23 cellular contexts compared by ENCODE assay signal in genomic region chr9:21615446-21615845, GRCh38.
DNase-seq lines count a peak whose midpoint lies in the region; ATAC-seq, FAIRE-seq and TF ChIP-seq lines count a peak whose summit lies in the region.
"Had no signal": no experiment of that assay in that cellular context is flagged by ENCODE, and none has a peak within 500 bp of the region (broad histone marks: within the 10 kb centered on the region; RNA-seq: fewer than 3 reads in every experiment).

No MANE protein-coding gene starts in this region.

- no peak for FAIRE-seq in urothelium cell line (lab: Jason Lieb, UNC)
- FAIRE-seq: HepG2 had no signal

- POLR2A ChIA-PET in PC-3 (lab: Charles Lee; ENCODE audit: unreplicated experiment), result no interaction called here

- H4K20me1 ChIP-seq in GM23338 (replicated peaks; ENCODE audit: insufficient read depth) (no peaks in the 10 kb centered on the region), PC-3 (ENCODE audit: low read length) (no peaks in the 10 kb centered on the region), osteoblast (ENCODE audit: insufficient read depth, low read length) (no peaks in the 10 kb centered on the region)

- H3K79me2 ChIP-seq in GM23338 (replicated peaks; ENCODE audit: insufficient read depth) (no peaks in the 10 kb centered on the region), PC-3 (ENCODE audit: low read length) (no peaks in the 10 kb centered on the region), osteoblast (ENCODE audit: insufficient read depth, low read length) (no peaks in the 10 kb centered on the region)

- H3F3A ChIP-seq in GM23338 (replicated peaks; ENCODE audit: low read depth) (no peaks in the 10 kb centered on the region), PC-3 (ENCODE audit: low read length, unreplicated experiment) (peaks cover 8% of the 10 kb centered on the region)

- H3K4me1 ChIP-seq in GM23338 (ENCODE audit: insufficient read depth) (peaks cover 11% of the 10 kb centered on the region), PC-3 (ENCODE audit: insufficient read depth, low read length) (peaks cover 55% of the 10 kb centered on the region), osteoblast (ENCODE audit: insufficient read depth, low read length) (peaks cover 23% of the 10 kb centered on the region)
- H3K4me1 ChIP-seq: right atrium auricular region, tibial artery had no signal

- H3K4me3 ChIP-seq in GM23338 (no peak overlapping the region), PC-3 (ENCODE audit: low read length) (no peak overlapping the region), osteoblast (ENCODE audit: insufficient read depth, low read length) (no peak overlapping the region), foreskin fibroblast (ENCODE audit: low read depth in 1 of 2, low read length in 2 of 2) (no peak overlapping the region)
- H3K4me3 ChIP-seq: right atrium auricular region, tibial artery had no signal

- peaks cover 28% of the 10 kb centered on the region for H3K4me1 Mint-ChIP-seq in GM23338
- H3K4me1 Mint-ChIP-seq: naive B cell had no signal

- H3K27me3 Mint-ChIP-seq in GM23338 (ENCODE audit: insufficient read depth, low read depth, poor library complexity), result peaks cover 2% of the 10 kb centered on the region
- H3K27me3 Mint-ChIP-seq: stimulated activated naive CD8-positive, alpha-beta T cell treated with anti-CD3 and anti-CD28 coated beads, Interleukin-15, Interleukin-2, amounts not matched to agents 100 ng/mL and 50 ng/mL, for 24 hours had no signal

- H3K9me3 ChIP-seq in PC-3 (ENCODE audit: low read length) (no peaks in the 10 kb centered on the region), osteoblast (ENCODE audit: low read depth, low read length) (no peaks in the 10 kb centered on the region)
- H3K9me3 ChIP-seq: right atrium auricular region, tibial artery had no signal

- H3K9me2 ChIP-seq in GM23338 (ENCODE audit: insufficient read depth), result no peaks in the 10 kb centered on the region
- H3K9me2 ChIP-seq in PC-3 (replicated peaks; ENCODE audit: low read length), result no peaks in the 10 kb centered on the region

- BruUV-seq in PC-3 (replicated peaks; lab: Mats Ljungman, UMichigan), result no TSS peak

- DNase-seq in GM23338 (ENCODE audit: low spot score), result peak; percentile 11
- DNase-seq in PC-3, result no peak
- DNase-seq in epithelial cell of prostate (ENCODE audit: low read depth, low spot score), result no peak
- DNase-seq in osteoblast (ENCODE audit: insufficient read length, low spot score, missing footprints), result no peak
- no peak for DNase-seq in DMS153 treated with DMSO at 0.1 percent for 48 hours (lab: John Stamatoyannopoulos, UW; ENCODE audit: unreplicated experiment)
- DNase-seq in superior temporal gyrus (ENCODE audit: extremely low spot score), result no peak
- no peak for DNase-seq in foreskin fibroblast
- DNase-seq in urothelium cell line (ENCODE audit: low spot score), result no peak
- DNase-seq: activated effector memory CD4-positive, alpha-beta T cell treated with anti-CD3 and anti-CD28 coated beads, Interleukin-2, amount 50 U/mL, for 16 hours; aorta; CD8-positive, alpha-beta memory T cell; DMS53; effector CD4-positive, alpha-beta T cell; GF-D8; naive B cell; NCI-H1417; NCI-H510A treated with DMSO at 0.1 percent for 48 hours; tibial artery had no signal

- H3K27me3 ChIP-seq in GM23338 (ENCODE audit: insufficient read depth) (no peaks in the 10 kb centered on the region), PC-3 (ENCODE audit: low read length) (no peaks in the 10 kb centered on the region), osteoblast (ENCODE audit: insufficient read depth, low read length) (no peaks in the 10 kb centered on the region)
- H3K27me3 ChIP-seq: right atrium auricular region, tibial artery had no signal

- intact Hi-C loops in PC-3 (cut with micrococcal nuclease), result loop anchor here (5.0 kb wide), 1 partner anchor 62 kb away; no protein-coding TSS in a partner anchor

- no peaks in the 10 kb centered on the region for H3K36me3 Mint-ChIP-seq in GM23338 (ENCODE audit: low read depth)
- H3K36me3 Mint-ChIP-seq: CD8-positive, alpha-beta memory T cell; naive B cell had no signal

- H2AFZ ChIP-seq in GM23338 (no peak overlapping the region; the same call in 1 of the 2 replicates), PC-3 (ENCODE audit: low read length) (peak overlapping the region; percentile 45; the same call in 1 of the 2 replicates), osteoblast (ENCODE audit: low read length) (peak overlapping the region; percentile 42)

- ATAC-seq in GM23338 (peak; percentile 53), PC-3 (no peak)
- ATAC-seq: HepG2 had no signal

- H3K27ac ChIP-seq in GM23338 (ENCODE audit: low read depth) (0 out of 2 replicates have a peak overlapping the region, but pooled peaks have one; percentile 28), PC-3 (ENCODE audit: low read length) (peak overlapping the region; percentile 90), epithelial cell of prostate (peak overlapping the region; percentile 79), osteoblast (ENCODE audit: low read depth, low read length) (peak overlapping the region; percentile 67)
- H3K27ac ChIP-seq: right atrium auricular region, tibial artery had no signal

- TF ChIP-seq CTCF in GM23338 (conservative IDR thresholded peaks at IDR 0.05; ENCODE audit: low read depth in 2 of 2) (no peak), PC-3 (conservative IDR thresholded peaks at IDR 0.05; ENCODE audit: low read depth, low read length) (no peak), osteoblast (IDR thresholded peaks at IDR 0.05; ENCODE audit: extremely low read depth, low read depth, low read length) (no peak), foreskin fibroblast (IDR thresholded peaks at IDR 0.05; ENCODE audit: low read depth, low read length) (no peak)

- H3K36me3 ChIP-seq in GM23338 (ENCODE audit: insufficient read depth) (no peaks in the 10 kb centered on the region), PC-3 (ENCODE audit: low read depth, low read length) (no peaks in the 10 kb centered on the region), osteoblast (ENCODE audit: insufficient read depth, low read length) (no peaks in the 10 kb centered on the region)
- H3K36me3 ChIP-seq: right atrium auricular region, tibial artery had no signal

- no peaks in the 10 kb centered on the region for H3K9me3 Mint-ChIP-seq in GM23338
- H3K9me3 Mint-ChIP-seq: CD8-positive, alpha-beta memory T cell; central memory CD8-positive, alpha-beta T cell; naive B cell; stimulated activated naive CD8-positive, alpha-beta T cell treated with anti-CD3 and anti-CD28 coated beads, Interleukin-15, Interleukin-2, amounts not matched to agents 100 ng/mL and 50 ng/mL, for 24 hours had no signal

- peak overlapping the region; percentile 19 for H3K9ac ChIP-seq in PC-3 (ENCODE audit: low read length)

- 0 out of 2 replicates have a peak overlapping the region, but pooled peaks have one; percentile 65 for H3K27ac Mint-ChIP-seq in GM23338
- H3K27ac Mint-ChIP-seq: naive B cell; stimulated activated naive CD8-positive, alpha-beta T cell treated with anti-CD3 and anti-CD28 coated beads, Interleukin-15, Interleukin-2, amounts not matched to agents 100 ng/mL and 50 ng/mL, for 24 hours; T-helper 2 cell treated with Interferon-gamma antibody and Interleukin-4, amounts not matched to agents 5 μg/mL and 100 μg/mL, for 36 hours had no signal

- CTCF ChIA-PET in PC-3 (lab: Charles Lee), result no interaction called here

- H3K4me3 Mint-ChIP-seq in GM23338, result no peak overlapping the region
- H3K4me3 Mint-ChIP-seq: central memory CD8-positive, alpha-beta T cell; naive B cell; stimulated activated naive CD8-positive, alpha-beta T cell treated with anti-CD3 and anti-CD28 coated beads, Interleukin-15, Interleukin-2, amounts not matched to agents 100 ng/mL and 50 ng/mL, for 24 hours; T-helper 2 cell treated with Interferon-gamma antibody and Interleukin-4, amounts not matched to agents 5 μg/mL and 100 μg/mL, for 36 hours had no signal

- H3K4me2 ChIP-seq in GM23338 (peak overlapping the region; percentile 39), PC-3 (ENCODE audit: low read length) (peak overlapping the region; percentile 78), osteoblast (ENCODE audit: insufficient read depth, low read length) (peak overlapping the region; percentile 41)

TF ChIP-seq in GM23338, 12 proteins besides CTCF, POLR2A, EP300 and RAD21:
- TF ChIP-seq ETS1 (IDR thresholded peaks at IDR 0.05) (no peak), STAT1 (IDR thresholded peaks at IDR 0.05; ENCODE audit: unreplicated experiment) (no peak), CREB1 (CRISPR knock-in tag; IDR thresholded peaks at IDR 0.05; ENCODE audit: low read depth) (no peak), REST (IDR thresholded peaks at IDR 0.05; ENCODE audit: unreplicated experiment) (no peak), JUNB (IDR thresholded peaks at IDR 0.05; ENCODE audit: unreplicated experiment) (no peak)

Comparison
In these comparisons a context has a peak if more than half of its experiments do, and no peak if none do; other contexts are left out.
1. H3K27ac ChIP-seq: peak in every context shown above with its lines; median percentile 90 in PC-3; 79 in epithelial cell of prostate; 67 in osteoblast; 28 in GM23338.